ENCODE assay signal across 9 cellular contexts in the genomic region with DNA sequence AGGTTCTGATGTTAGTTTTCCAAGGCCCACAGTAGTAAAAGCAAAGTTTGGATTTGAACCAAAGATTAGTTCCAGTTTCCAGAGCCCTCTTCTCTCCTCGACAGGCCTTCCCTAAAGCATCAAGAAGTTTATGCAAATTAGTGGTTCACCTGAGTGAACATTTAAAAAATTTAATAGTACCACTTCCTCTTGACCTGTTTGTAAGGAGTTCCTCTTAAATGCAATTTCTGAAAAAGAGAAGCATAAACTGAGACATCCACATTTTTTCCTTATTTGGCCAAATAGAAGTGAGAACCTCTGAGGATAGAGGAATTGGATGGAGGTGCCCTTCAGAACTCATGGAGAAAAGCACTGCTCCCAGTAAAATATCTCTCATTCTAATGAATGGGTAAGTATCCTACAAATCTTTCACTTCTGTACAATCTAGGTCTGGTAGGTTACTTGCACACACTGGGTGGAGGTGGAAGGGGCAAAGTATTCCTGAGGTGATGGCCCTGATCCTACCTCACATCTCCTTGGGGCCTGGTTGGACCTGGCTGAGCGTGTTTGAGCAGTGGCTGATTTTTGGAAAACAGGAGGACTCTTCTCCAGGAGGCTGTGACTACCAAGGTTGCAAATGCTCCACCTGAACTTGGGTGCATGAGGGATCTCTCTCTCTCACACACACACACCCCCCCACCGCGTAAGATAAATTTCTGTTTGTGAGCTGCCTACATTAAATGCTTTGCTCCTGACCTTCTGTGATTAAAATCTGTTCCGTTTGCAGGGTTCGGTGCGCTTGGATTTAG. TPM values are rescaled to one million over a fixed set of nuclear protein-coding genes. Genes with fewer than 3 reads are reported as not detected.
A peak's percentile ranks its signal among the peaks of the same experiment; 100 is the strongest.
DNase-seq lines count a peak whose midpoint lies in the region; ATAC-seq, FAIRE-seq and TF ChIP-seq lines count a peak whose summit lies in the region.
"Had no signal": no experiment of that assay in that cellular context is flagged by ENCODE, and none has a peak within 500 bp of the region (broad histone marks: within the 10 kb centered on the region; RNA-seq: fewer than 3 reads in every experiment).

No MANE protein-coding gene starts in this region.

- no peak for FAIRE-seq in RCC 7860 (lab: Jason Lieb, UNC)
- no peak for FAIRE-seq in D721Med (lab: Jason Lieb, UNC)
- FAIRE-seq: islet of Langerhans had no signal

- H3K9me3 ChIP-seq in adipocyte (ENCODE audit: control insufficient read depth, low read length) (no peaks in the 10 kb centered on the region), lower lobe of right lung (no peaks in the 10 kb centered on the region)

- CTCF ChIA-PET in AG04449 (lab: Yijun Ruan, JAX) = interaction anchor here (0.7 to 2.2 kb wide), 5 partner anchors 82 to 191 kb away, joined by 3 to 6 read pairs (median 3); no protein-coding TSS in a partner anchor

- DNase-seq in AG04449 (ENCODE audit: low read depth, low spot score) (no peak), adipocyte (ENCODE audit: low read depth) (peak; percentile 29), lower lobe of right lung (no peak), cerebellum (ENCODE audit: low spot score) (no peak), RCC 7860 (ENCODE audit: low spot score) (no peak), D721Med (ENCODE audit: insufficient read length, low spot score) (no peak)

- intact Hi-C loops in lower lobe of right lung (cut with DNase I) = no loop called here

- H3K9ac ChIP-seq in adipocyte (ENCODE audit: low read length) = peak overlapping the region; percentile 98

- H3K4me3 ChIP-seq in AG04449 (ENCODE audit: low read depth, low read length) (peak overlapping the region; percentile 92), adipocyte (ENCODE audit: low read length) (peak overlapping the region; percentile 97), lower lobe of right lung (peak overlapping the region; percentile 82)

- H3K27me3 ChIP-seq in adipocyte (replicated peaks; ENCODE audit: control insufficient read depth, insufficient read depth, low read length) = no peaks in the 10 kb centered on the region
- no peaks in the 10 kb centered on the region for H3K27me3 ChIP-seq in lower lobe of right lung (ENCODE audit: low read depth)

- POLR2A ChIA-PET in AG04449 (lab: Yijun Ruan, JAX) = interaction anchor here (1.3 to 2.3 kb wide), 3 partner anchors 8 to 91 kb away, joined by 5 to 13 read pairs (median 10); a partner anchor contains a TSS

- TF ChIP-seq CTCF in AG04449 (IDR thresholded peaks at IDR 0.05; ENCODE audit: insufficient read depth, low read length, missing control alignments) (no peak), lower lobe of right lung (IDR thresholded peaks at IDR 0.05) (no peak), D721Med (IDR thresholded peaks at IDR 0.05; ENCODE audit: insufficient read depth, missing control alignments) (no peak)

- H3K27ac ChIP-seq in lower lobe of right lung = peak overlapping the region; percentile 91

- H3K36me3 ChIP-seq in adipocyte (ENCODE audit: control insufficient read depth, insufficient read depth, low read length, severe bottlenecking) (no peaks in the 10 kb centered on the region), lower lobe of right lung (no peaks in the 10 kb centered on the region)

- ATAC-seq in GM18867 (IDR thresholded peaks at IDR 0.05; ENCODE audit: unreplicated experiment) = peak; percentile 44
- ATAC-seq in HG03066 (IDR thresholded peaks at IDR 0.05; ENCODE audit: low read depth, unreplicated experiment) = peak; percentile 43
- no peak for ATAC-seq in lower lobe of right lung

- H3K4me1 ChIP-seq in adipocyte (ENCODE audit: control insufficient read depth, insufficient read depth, low read length) (peaks cover 21% of the 10 kb centered on the region), lower lobe of right lung (peaks cover 22% of the 10 kb centered on the region)

RNA-seq across cellular contexts. Expression of a gene that starts 1.0 kb away (rescaled TPM):
- 59.7 TPM for total RNA-seq in lower lobe of right lung
- 41.1 TPM for total RNA-seq in cerebellum

Comparison
In these comparisons a context has a peak if more than half of its experiments do, and no peak if none do; other contexts are left out.
1. ATAC-seq: peak in GM18867 (single experiment) and HG03066 (single experiment); none in lower lobe of right lung (0 of 2).
2. Peak in every context shown above with its lines, with median percentiles within 50 percentile points of each other: H3K4me3 ChIP-seq.